In genomic region chr7:87058739-87059524, GRCh38 we compare ENCODE assay signal across 8 cellular contexts. TPM values are rescaled to one million over a fixed set of nuclear protein-coding genes. Genes with fewer than 3 reads are reported as not detected.
DNase-seq lines count a peak whose midpoint lies in the region; ATAC-seq and TF ChIP-seq lines count a peak whose summit lies in the region.

No MANE protein-coding gene starts in this region.

- H3K9ac ChIP-seq in BLaER1: peak overlapping the region; percentile 77

- POLR2A ChIA-PET in PC-9 (lab: Charles Lee; ENCODE audit: unreplicated experiment): interaction anchor here (0.7 kb wide), 1 partner anchor 88 kb away, joined by 8 read pairs; no protein-coding TSS in a partner anchor

- H4K20me1 ChIP-seq in BLaER1 (no peaks in the 10 kb centered on the region), PC-9 (ENCODE audit: insufficient read depth) (no peaks in the 10 kb centered on the region)

- no peaks in the 10 kb centered on the region for H3K9me2 ChIP-seq in PC-9 (ENCODE audit: insufficient read depth)

- peak overlapping the region; percentile 91 for H2AFZ ChIP-seq in PC-9

- intact Hi-C loops in PC-9 (cut with micrococcal nuclease; ENCODE audit: unreplicated experiment): loop anchor here (10.0 kb wide), 1 partner anchor 124 kb away; no protein-coding TSS in a partner anchor

- in situ Hi-C loops in brain microvascular endothelial cell (cut with HindIII; ENCODE audit: low pct_ligation_motif_present, low sequenced_read_pairs) (no loop called here), GM13976 (cut with MboI; ENCODE audit: low sequenced_read_pairs, unreplicated experiment) (no loop called here)

- H3K4me3 ChIP-seq in BLaER1: peak overlapping the region; percentile 84
- peak overlapping the region; percentile 69; the same call in 1 of the 2 replicates for H3K4me3 ChIP-seq in PC-9
- peak overlapping the region; percentile 55 for H3K4me3 ChIP-seq in brain microvascular endothelial cell (ENCODE audit: low read depth, low read length)

- peak in 1 of 2 experiments; percentile 50 for DNase-seq in PC-9
- DNase-seq in brain microvascular endothelial cell: no peak
- DNase-seq in islet precursor cell: peak; percentile 70
- DNase-seq in stimulated activated CD4-positive, alpha-beta T cell treated with anti-CD3 and anti-CD28 coated beads, Interleukin-4, amount 100 ng/mL, for 24 hours: peak; percentile 10
- DNase-seq in GM13976 (ENCODE audit: low spot score): no peak

- CTCF ChIA-PET in PC-9 (lab: Charles Lee): interaction anchor here (0.7 to 1.4 kb wide), 2 partner anchors 90 to 158 kb away, joined by 3 to 7 read pairs; no protein-coding TSS in a partner anchor

- H3K27me3 ChIP-seq in BLaER1 (no peaks in the 10 kb centered on the region), PC-9 (ENCODE audit: insufficient read depth, low read depth) (no peaks in the 10 kb centered on the region), brain microvascular endothelial cell (replicated peaks) (no peaks in the 10 kb centered on the region)

- H3K4me1 ChIP-seq in BLaER1 (peaks cover 15% of the 10 kb centered on the region), PC-9 (replicated peaks; ENCODE audit: insufficient read depth) (peaks cover 5% of the 10 kb centered on the region; the same call in 1 of the 2 replicates)

- H3K4me2 ChIP-seq in BLaER1: peak overlapping the region; percentile 96
- peak overlapping the region; percentile 99 for H3K4me2 ChIP-seq in PC-9

- BruUV-seq in PC-9 (replicated peaks; lab: Mats Ljungman, UMichigan): no TSS peak

- H3K27ac ChIP-seq in BLaER1: peak overlapping the region; percentile 35; the same call in 1 of the 2 replicates
- no peak overlapping the region for H3K27ac ChIP-seq in PC-9
- no peak overlapping the region for H3K27ac ChIP-seq in brain microvascular endothelial cell

- peaks cover 7% of the 10 kb centered on the region for H3F3A ChIP-seq in PC-9 (ENCODE audit: insufficient read depth, low read depth)

- TF ChIP-seq CTCF in PC-9 (conservative IDR thresholded peaks at IDR 0.05) (no peak), brain microvascular endothelial cell (IDR thresholded peaks at IDR 0.05; ENCODE audit: low read depth, low read length, missing control alignments) (no peak), GM13976 (IDR thresholded peaks at IDR 0.05; ENCODE audit: borderline replicate concordance, control extremely low read depth, extremely low read depth, insufficient read depth, missing control alignments) (no peak)

- H3K79me2 ChIP-seq in PC-9 (ENCODE audit: low read depth): no peaks in the 10 kb centered on the region

- H3K36me3 ChIP-seq in BLaER1: no peaks in the 10 kb centered on the region
- H3K36me3 ChIP-seq in PC-9 (ENCODE audit: low read depth): no peaks in the 10 kb centered on the region
- H3K36me3 ChIP-seq in brain microvascular endothelial cell (replicated peaks): no peaks in the 10 kb centered on the region

- peak; percentile 26 for ATAC-seq in GM18873 (IDR thresholded peaks at IDR 0.05; ENCODE audit: low FRiP score, unreplicated experiment)
- peak; percentile 33 for ATAC-seq in HG03108 (IDR thresholded peaks at IDR 0.05; ENCODE audit: unreplicated experiment)

- H3K9me3 ChIP-seq in BLaER1: no peaks in the 10 kb centered on the region
- no peaks in the 10 kb centered on the region for H3K9me3 ChIP-seq in PC-9 (ENCODE audit: insufficient read depth, low read depth)

RNA-seq across cellular contexts. Expression of gene ELAPOR2, which starts 0.5 kb away (rescaled TPM):
- total RNA-seq in PC-9 (2021): 10.1 and 11.0 TPM in 2 replicates

Comparison
In these comparisons a context has a peak if more than half of its experiments do, and no peak if none do; other contexts are left out.
1. DNase-seq: peak in islet precursor cell (single experiment) and stimulated activated CD4-positive, alpha-beta T cell treated with anti-CD3 and anti-CD28 coated beads, Interleukin-4, amount 100 ng/mL, for 24 hours (single experiment); none in brain microvascular endothelial cell (single experiment) and GM13976 (single experiment).
2. Peak in every context shown above with its lines, with median percentiles within 50 percentile points of each other: H3K4me3 ChIP-seq.